ENCODE assay signal across 1 cellular context in genomic region chr19:5690125-5690954, GRCh38.
TF ChIP-seq lines count a peak whose summit lies in the region.

RPL36 (plus strand) TSS chr19:5690295; CDS start chr19:5690508, 213 bp downstream.

TF ChIP-seq in WTC11, 78 proteins besides CTCF, POLR2A, EP300 and RAD21 (continued from another document and continues in another):
- TF ChIP-seq E2F1 (CRISPR knock-in tag; IDR thresholded peaks at IDR 0.05) (peak; percentile 64; the same call in 1 of the 2 replicates), ZNF512 (CRISPR knock-in tag; IDR thresholded peaks at IDR 0.05; ENCODE audit: borderline replicate concordance) (no peak), ZNF121 (CRISPR knock-in tag; IDR thresholded peaks at IDR 0.05) (no peak), ZNF532 (CRISPR knock-in tag; IDR thresholded peaks at IDR 0.05; ENCODE audit: borderline replicate concordance) (no peak), ELF4 (CRISPR knock-in tag; IDR thresholded peaks at IDR 0.05; ENCODE audit: low read depth) (no peak), RELA (CRISPR knock-in tag; IDR thresholded peaks at IDR 0.05; ENCODE audit: borderline replicate concordance) (no peak; the same call in 1 of the 2 replicates), STAT6 (CRISPR knock-in tag; conservative IDR thresholded peaks at IDR 0.05; ENCODE audit: low read depth) (no peak), ESRRA (CRISPR knock-in tag; IDR thresholded peaks at IDR 0.05; ENCODE audit: borderline replicate concordance) (peak; percentile 48; the same call in 1 of the 2 replicates), ATF3 (CRISPR knock-in tag; conservative IDR thresholded peaks at IDR 0.05) (no peak), ZNF232 (CRISPR knock-in tag; IDR thresholded peaks at IDR 0.05) (no peak), FOXP1 (CRISPR knock-in tag; IDR thresholded peaks at IDR 0.05; ENCODE audit: borderline replicate concordance) (peak; percentile 91), FOXK1 (CRISPR knock-in tag; IDR thresholded peaks at IDR 0.05) (peak; percentile 70; the same call in 1 of the 2 replicates), CBFB (CRISPR knock-in tag; IDR thresholded peaks at IDR 0.05; ENCODE audit: low read depth) (no peak), MLX (CRISPR knock-in tag; IDR thresholded peaks at IDR 0.05) (peak; percentile 82; the same call in 1 of the 2 replicates), ZMAT4 (CRISPR knock-in tag; IDR thresholded peaks at IDR 0.05) (no peak), ZNF416 (CRISPR knock-in tag; IDR thresholded peaks at IDR 0.05) (peak; percentile 53; the same call in 1 of the 2 replicates), IRF2 (CRISPR knock-in tag; IDR thresholded peaks at IDR 0.05; ENCODE audit: borderline replicate concordance, low read depth) (peak; percentile 46; the same call in 1 of the 2 replicates), HMGA2 (CRISPR knock-in tag; IDR thresholded peaks at IDR 0.05) (no peak), ZNF263 (CRISPR knock-in tag; IDR thresholded peaks at IDR 0.05; ENCODE audit: low read depth) (no peak), ARID4B (CRISPR knock-in tag; IDR thresholded peaks at IDR 0.05; ENCODE audit: borderline replicate concordance) (peak; percentile 82), TEAD1 (CRISPR knock-in tag; IDR thresholded peaks at IDR 0.05) (peak; percentile 82; the same call in 1 of the 2 replicates), AFF4 (CRISPR knock-in tag; IDR thresholded peaks at IDR 0.05; ENCODE audit: borderline replicate concordance) (no peak), E2F4 (CRISPR knock-in tag; IDR thresholded peaks at IDR 0.05; ENCODE audit: borderline replicate concordance, low read depth) (peak; percentile 76; the same call in 1 of the 2 replicates), TEAD4 (CRISPR knock-in tag; IDR thresholded peaks at IDR 0.05) (peak; percentile 61; the same call in 1 of the 2 replicates), ETV6 (CRISPR knock-in tag; IDR thresholded peaks at IDR 0.05) (peak; percentile 86), TP53 (CRISPR knock-in tag; IDR thresholded peaks at IDR 0.05) (0 out of 2 replicates have a peak, but pooled peaks have one; percentile 9), ATF1 (CRISPR knock-in tag; IDR thresholded peaks at IDR 0.05) (peak; percentile 66; the same call in 1 of the 2 replicates), ZNF671 (CRISPR knock-in tag; IDR thresholded peaks at IDR 0.05) (no peak), PREB (CRISPR knock-in tag; IDR thresholded peaks at IDR 0.05; ENCODE audit: borderline replicate concordance) (0 out of 2 replicates have a peak, but pooled peaks have one; percentile 61), OVOL2 (CRISPR knock-in tag; IDR thresholded peaks at IDR 0.05; ENCODE audit: borderline replicate concordance) (no peak), MAX (CRISPR knock-in tag; IDR thresholded peaks at IDR 0.05) (peak; percentile 95)
